ENCODE assay signal across 9 cellular contexts in the genomic region with DNA sequence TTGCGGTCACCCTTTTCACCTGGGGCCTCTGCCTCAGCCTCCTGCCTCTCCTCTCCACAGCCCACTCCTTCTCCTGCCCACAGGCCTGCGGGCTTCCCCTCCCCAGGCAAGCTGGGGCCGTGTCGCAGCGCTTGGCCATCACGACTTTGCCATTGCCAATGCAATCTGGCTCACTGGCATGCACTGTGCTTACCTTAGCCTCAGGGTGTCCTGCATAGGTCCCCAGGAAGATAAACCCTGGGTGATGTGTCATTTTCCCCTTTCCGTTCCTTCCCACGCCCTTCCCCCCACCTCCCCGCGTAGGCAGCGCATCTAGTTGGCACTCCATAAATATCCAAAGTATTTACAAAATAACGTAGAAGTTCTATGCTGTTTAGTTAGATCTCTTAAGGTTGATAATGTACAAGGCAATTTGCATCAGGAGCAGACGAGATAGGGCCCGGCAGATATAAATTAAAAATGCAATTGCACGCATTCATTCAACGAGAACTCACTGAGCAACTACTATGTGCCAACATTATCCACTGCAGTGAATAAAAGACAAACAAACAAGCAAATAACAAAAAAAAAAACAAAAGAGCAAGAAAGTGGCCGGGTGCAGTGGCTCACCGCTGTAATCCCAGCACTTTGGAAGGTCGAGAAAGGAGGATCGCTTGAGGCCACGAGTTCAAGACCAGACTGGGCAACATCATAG. TPM values are rescaled to one million over a fixed set of nuclear protein-coding genes. Genes with fewer than 3 reads are reported as not detected.
A peak's percentile ranks its signal among the peaks of the same experiment; 100 is the strongest.
DNase-seq lines count a peak whose midpoint lies in the region; ATAC-seq, FAIRE-seq and TF ChIP-seq lines count a peak whose summit lies in the region.
"Had no signal": no experiment of that assay in that cellular context is flagged by ENCODE, and none has a peak within 500 bp of the region (broad histone marks: within the 10 kb centered on the region; RNA-seq: fewer than 3 reads in every experiment).

No MANE protein-coding gene starts in this region.

- H2BK15ac ChIP-seq in mesenchymal stem cell (ENCODE audit: low read depth, poor library complexity, severe bottlenecking) = no peak overlapping the region

- H2BK5ac ChIP-seq in mesenchymal stem cell (ENCODE audit: low read depth, low read length, poor library complexity, severe bottlenecking) = no peak overlapping the region

- peaks cover 20% of the 10 kb centered on the region for H3K79me1 ChIP-seq in mesenchymal stem cell (replicated peaks; ENCODE audit: low read length, poor library complexity, severe bottlenecking)

- POLR2A ChIA-PET in K562 (lab: Yijun Ruan, JAX) = interaction anchor here (0.5 to 3.6 kb wide), 8 partner anchors 9 to 121 kb away, joined by 3 to 21 read pairs (median 4); a partner anchor contains a TSS

- H3K27ac ChIP-seq in left ventricle myocardium inferior (replicated peaks) (peak overlapping the region; percentile 90), K562 (ENCODE audit: extremely low read depth, low read depth, low read length) (peak overlapping the region; percentile 96), mesenchymal stem cell (ENCODE audit: low read length, poor library complexity, severe bottlenecking) (no peak overlapping the region), uterus (peak overlapping the region; percentile 85 to 90)

- peak overlapping the region; percentile 80 for H2BK120ac ChIP-seq in mesenchymal stem cell (ENCODE audit: low read depth, low read length)

- CTCF ChIA-PET in K562 (lab: Yijun Ruan, JAX; ENCODE audit: low intra/inter-chr PET ratio) = no interaction called here

- peak overlapping the region; percentile 50 for H2AK5ac ChIP-seq in mesenchymal stem cell (ENCODE audit: low read length, severe bottlenecking)

- TF ChIP-seq CTCF in left ventricle myocardium inferior (IDR thresholded peaks at IDR 0.05; ENCODE audit: borderline replicate concordance) (no peak), K562 (IDR thresholded peaks at IDR 0.05 in 2 of 3, conservative IDR thresholded peaks at IDR 0.05 in 1 of 3; ENCODE audit: insufficient read depth in 2 of 3, low read depth in 1 of 3, low read length in 3 of 3) (no peak), uterus (IDR thresholded peaks at IDR 0.05) (no peak)

- H4K91ac ChIP-seq in mesenchymal stem cell (ENCODE audit: low read length) = no peak overlapping the region

- H2BK12ac ChIP-seq in mesenchymal stem cell (ENCODE audit: low read length in 2 of 2) = peak overlapping the region in 1 of 2 experiments; percentile 15

- H3K9ac ChIP-seq in K562 (ENCODE audit: insufficient read depth in 1 of 2, low read depth in 2 of 2, low read length in 2 of 2) (peak overlapping the region; percentile 97 to 100), mesenchymal stem cell (ENCODE audit: low read length) (peak overlapping the region; percentile 99)

- H3K9me1 ChIP-seq in K562 (ENCODE audit: control insufficient read depth, insufficient read depth, low read length) = no peaks in the 10 kb centered on the region

- H3K4me2 ChIP-seq in K562 (ENCODE audit: insufficient read depth, low read length) (peak overlapping the region; percentile 100), mesenchymal stem cell (ENCODE audit: low read length, poor library complexity, severe bottlenecking) (peak overlapping the region; percentile 56)

- ATAC-seq in Right ventricle myocardium superior (ENCODE audit: poor library complexity) (no peak), K562 (no peak), GM18502 (IDR thresholded peaks at IDR 0.05; ENCODE audit: poor library complexity, unreplicated experiment) (no peak)

- no peak for TF ChIP-seq EP300 in K562 (IDR thresholded peaks at IDR 0.05; ENCODE audit: low read length)

- H2AFZ ChIP-seq in K562 (ENCODE audit: low read depth, low read length) (peak overlapping the region; percentile 98; the same call in 1 of the 2 replicates), mesenchymal stem cell (ENCODE audit: low read depth, low read length) (no peak overlapping the region)

- H3K14ac ChIP-seq in mesenchymal stem cell (ENCODE audit: low read length in 2 of 2) = peak overlapping the region in 1 of 2 experiments; percentile 26

- TF ChIP-seq POLR2A in K562 (conservative IDR thresholded peaks at IDR 0.05) (no peak), uterus (IDR thresholded peaks at IDR 0.05) (no peak)

- H3K9me3 ChIP-seq in left ventricle myocardium inferior (replicated peaks) (no peaks in the 10 kb centered on the region), K562 (replicated peaks; ENCODE audit: control insufficient read depth, insufficient read depth, low read depth, low read length) (no peaks in the 10 kb centered on the region), mesenchymal stem cell (ENCODE audit: control insufficient read depth, low read length) (no peaks in the 10 kb centered on the region), uterus (no peaks in the 10 kb centered on the region)

- DNase-seq in left ventricle myocardium inferior (no peak), Right ventricle myocardium superior (no peak), K562 (ENCODE audit: extremely low read depth in 1 of 4, low spot score in 3 of 4) (no peak), mesenchymal stem cell (no peak), uterus (no peak), COR-L47 (lab: John Stamatoyannopoulos, UW) (no peak)
- no peak for DNase-seq in NK-92 treated with Interleukin-12 subunit alpha and Interleukin-12 subunit beta, amount 100 ng/mL, for 24 hours (lab: John Stamatoyannopoulos, UW)

- peak overlapping the region; percentile 12 for H4K8ac ChIP-seq in mesenchymal stem cell (ENCODE audit: low read length)

- in situ Hi-C loops in K562 (cut with MboI) = loop anchor here (10.0 kb wide), 1 partner anchor 264 kb away; no protein-coding TSS in a partner anchor

- H3K4ac ChIP-seq in mesenchymal stem cell (ENCODE audit: low read depth in 1 of 2, low read length in 2 of 2) = peak overlapping the region in 1 of 2 experiments; percentile 32

- BruUV-seq in K562 (replicated peaks; lab: Mats Ljungman, UMichigan) = no TSS peak

- H3K4me3 ChIP-seq in left ventricle myocardium inferior (peak overlapping the region; percentile 95), K562 (peak overlapping the region; percentile 92), mesenchymal stem cell (ENCODE audit: insufficient read depth in 1 of 2, low read depth in 1 of 2, low read length in 2 of 2) (peak overlapping the region; percentile 72 to 98), uterus (peak overlapping the region; percentile 90 to 95)

- FAIRE-seq in K562 (lab: Jason Lieb, UNC) = peak; percentile 78
- FAIRE-seq: G401.6 had no signal

- H3K4me1 ChIP-seq in left ventricle myocardium inferior (peaks cover 69% of the 10 kb centered on the region), K562 (replicated peaks in 1 of 2; ENCODE audit: control insufficient read depth in 2 of 2, insufficient read depth in 2 of 2, low read length in 2 of 2) (peaks cover 10 to 17% of the 10 kb centered on the region in 2 experiments; a peak in 3 of 5 replicates), mesenchymal stem cell (ENCODE audit: control insufficient read depth, insufficient read depth, low read depth, low read length) (peaks cover 19% of the 10 kb centered on the region), uterus (peaks cover 0 to 6% of the 10 kb centered on the region in 2 donors)

- H4K20me1 ChIP-seq in K562 (replicated peaks; ENCODE audit: control insufficient read depth, insufficient read depth, low read length) = no peaks in the 10 kb centered on the region

- H3K27me3 ChIP-seq in left ventricle myocardium inferior (ENCODE audit: low read depth) (no peaks in the 10 kb centered on the region), K562 (ENCODE audit: control insufficient read depth in 2 of 2, insufficient read depth in 2 of 2, low read length in 2 of 2) (no peaks in the 10 kb centered on the region), mesenchymal stem cell (ENCODE audit: control insufficient read depth in 1 of 2, insufficient read depth in 1 of 2, low read length in 2 of 2) (no peaks in the 10 kb centered on the region), uterus (no peaks in the 10 kb centered on the region)

- intact Hi-C loops in left ventricle myocardium inferior (cut with micrococcal nuclease) (loop anchor here (5.0 kb wide), 1 partner anchor 196 kb away; no protein-coding TSS in a partner anchor), Right ventricle myocardium superior (cut with DNase I) (loop anchor here (10.0 kb wide), 1 partner anchor 274 kb away; no protein-coding TSS in a partner anchor), K562 (cut with micrococcal nuclease) (loop anchor here (5.0 kb wide), 1 partner anchor 196 kb away; no protein-coding TSS in a partner anchor), uterus (cut with DNase I; ENCODE audit: low total_unique reads) (no loop called here)

- H3K36me3 ChIP-seq in left ventricle myocardium inferior (peaks cover 21% of the 10 kb centered on the region), K562 (ENCODE audit: control insufficient read depth, insufficient read depth, low read length) (peaks cover 22% of the 10 kb centered on the region; the same call in 2 of the 3 replicates), mesenchymal stem cell (ENCODE audit: control insufficient read depth in 1 of 2, insufficient read depth in 2 of 2, low read depth in 1 of 2, low read length in 2 of 2) (peaks cover 15 to 17% of the 10 kb centered on the region in 2 experiments), uterus (no peaks in the 10 kb centered on the region)

- H3K79me2 ChIP-seq in K562 (ENCODE audit: control insufficient read depth, insufficient read depth, low read length) = peaks cover 27% of the 10 kb centered on the region

- H3K18ac ChIP-seq in mesenchymal stem cell (ENCODE audit: low read depth in 1 of 2, low read length in 2 of 2) = peak overlapping the region in 1 of 2 experiments; percentile 6

- WGBS in K562 (ENCODE audit: insufficient coverage, low coverage, missing lambda C conversion rate) = 21% methylated on average over 14 of the region's 21 CpGs
- 82% methylated on average over 18 of the region's 21 CpGs for WGBS in mesenchymal stem cell

- no peak for TF ChIP-seq RAD21 in K562 (CRISPR knock-in tag; conservative IDR thresholded peaks at IDR 0.05 in 1 of 2, IDR thresholded peaks at IDR 0.05 in 1 of 2)

- H3K23ac ChIP-seq in mesenchymal stem cell (ENCODE audit: low read length in 2 of 2) = peak overlapping the region in 1 of 2 experiments; percentile 46

RNA-seq across cellular contexts. Expression of gene COPG1, which starts 1.0 kb away (rescaled TPM):
- 86.1 TPM for total RNA-seq in left ventricle myocardium inferior
- total RNA-seq in Right ventricle myocardium superior = 80.6 TPM
- total RNA-seq in K562 (2011; cell fraction: chromatin; rRNA removed; ENCODE audit: low replicate concordance) = 181 and 256 TPM in 2 replicates
- 148 and 149 TPM in 2 replicates for total RNA-seq in K562 (2011; cell fraction: nucleolus; rRNA removed)
- 109 and 139 TPM in 2 replicates for total RNA-seq in K562 (2011; cell fraction: nucleoplasm; rRNA removed)
- total RNA-seq in K562 (2014; rRNA removed) = 88.0 and 96.4 TPM in 2 replicates
- 73.9 and 74.6 TPM in 2 replicates for total RNA-seq in K562 (2014; rRNA removed; fragmentation: Illumina TruSeq; extraction: Trizol)
- 62.0 and 65.1 TPM in 2 replicates for total RNA-seq in K562 (2015; rRNA removed; fragmentation: Illumina TruSeq; extraction: Trizol)
- total RNA-seq in K562 (2021) = 85.4 and 94.8 TPM in 2 replicates
- 40.3 and 73.4 TPM in 2 replicates for polyA plus RNA-seq in K562 (2011; rRNA removed)
- polyA plus RNA-seq in K562 (2011; cell fraction: cytosol; rRNA removed) = 47.0 and 48.0 TPM in 2 replicates
- 111 and 116 TPM in 2 replicates for polyA plus RNA-seq in K562 (2011; cell fraction: nucleus; rRNA removed)
- 82.5 and 120 TPM in 2 replicates for polyA plus RNA-seq in K562 (2012)
- 56.8 and 62.4 TPM in 2 replicates for polyA plus RNA-seq in K562 (2014; fragmentation: Illumina TruSeq; extraction: Trizol)
- polyA plus RNA-seq in K562 (2014; fragmentation: Nextera tagmentation; extraction: Ambion mirVana) = 100 to 1,000 TPM in 1 of 2 experiments, 10 to 100 TPM in 1; 40.6 to 105 TPM
- polyA plus RNA-seq in K562 (2014; rRNA removed) = 37.1 and 47.9 TPM in 2 replicates
- polyA minus RNA-seq in K562 (2011; rRNA and poly(A)+ RNA removed) = 115 and 157 TPM in 2 replicates
- 70.3 and 92.6 TPM in 2 replicates for polyA minus RNA-seq in K562 (2011; cell fraction: cytosol; rRNA and poly(A)+ RNA removed)
- 59.0 and 102 TPM in 2 replicates for polyA minus RNA-seq in K562 (2011; cell fraction: nucleus; rRNA and poly(A)+ RNA removed)
- polyA plus RNA-seq in mesenchymal stem cell (2013, experiment 1 of 2) = 116 TPM
- polyA plus RNA-seq in mesenchymal stem cell (2013, experiment 2 of 2) = 110 TPM
- total RNA-seq in uterus = 100 to 1,000 TPM in 2 of 4 donors, 10 to 100 TPM in 2; 35.6 to 409 (median 118) TPM

RNA-seq across cellular contexts. Expression of gene HMCES, which starts 30.2 kb away (rescaled TPM):
- total RNA-seq in left ventricle myocardium inferior (38.5 TPM), Right ventricle myocardium superior (42.7 TPM), K562 (2014; rRNA removed) (23.5 and 36.1 TPM in 2 replicates), K562 (2014; rRNA removed; fragmentation: Illumina TruSeq; extraction: Trizol) (18.8 and 20.2 TPM in 2 replicates), K562 (2015; rRNA removed; fragmentation: Illumina TruSeq; extraction: Trizol) (18.1 and 20.6 TPM in 2 replicates), K562 (2021) (34.7 and 42.6 TPM in 2 replicates), uterus (10 to 100 TPM in 3 of 4 donors, 1 to 10 TPM in 1; 2.0 to 42.9 (median 28.3) TPM)
- 5.1 and 8.1 TPM in 2 replicates for total RNA-seq in K562 (2011; cell fraction: chromatin; rRNA removed; ENCODE audit: low replicate concordance)
- 6.2 and 9.0 TPM in 2 replicates for total RNA-seq in K562 (2011; cell fraction: nucleolus; rRNA removed)
- 5.4 and 7.0 TPM in 2 replicates for total RNA-seq in K562 (2011; cell fraction: nucleoplasm; rRNA removed)
- polyA plus RNA-seq in K562 (2011; rRNA removed) (21.7 and 24.8 TPM in 2 replicates), K562 (2014; fragmentation: Illumina TruSeq; extraction: Trizol) (45.3 and 46.9 TPM in 2 replicates), K562 (2014; fragmentation: Nextera tagmentation; extraction: Ambion mirVana) (10 to 100 TPM; 23.0 to 25.2 TPM), K562 (2014; rRNA removed) (26.7 and 27.6 TPM in 2 replicates)
- 15.4 and 17.0 TPM in 2 replicates for polyA plus RNA-seq in K562 (2011; cell fraction: cytosol; rRNA removed)
- 12.7 and 14.4 TPM in 2 replicates for polyA plus RNA-seq in K562 (2011; cell fraction: nucleus; rRNA removed)
- 34.9 and 43.6 TPM in 2 replicates for polyA plus RNA-seq in K562 (2012)
- 14.1 and 16.4 TPM in 2 replicates for polyA minus RNA-seq in K562 (2011; rRNA and poly(A)+ RNA removed)
- polyA minus RNA-seq in K562 (2011; cell fraction: cytosol; rRNA and poly(A)+ RNA removed) = 13.3 and 19.9 TPM in 2 replicates
- polyA minus RNA-seq in K562 (2011; cell fraction: nucleus; rRNA and poly(A)+ RNA removed) = 4.2 and 6.3 TPM in 2 replicates
- polyA plus RNA-seq in mesenchymal stem cell (2013, experiment 1 of 2) = 13.3 TPM
- polyA plus RNA-seq in mesenchymal stem cell (2013, experiment 2 of 2) = 13.8 TPM
